19 cellular contexts compared by ENCODE assay signal in genomic region chr2:59176737-59177136, GRCh38.
A peak's percentile ranks its signal among the peaks of the same experiment; 100 is the strongest.
DNase-seq lines count a peak whose midpoint lies in the region; ATAC-seq and TF ChIP-seq lines count a peak whose summit lies in the region.
"Had no signal": no experiment of that assay in that cellular context is flagged by ENCODE, and none has a peak within 500 bp of the region (broad histone marks: within the 10 kb centered on the region; RNA-seq: fewer than 3 reads in every experiment).

No MANE protein-coding gene starts in this region.

- no peak overlapping the region for H3K4me3 ChIP-seq in effector memory CD4-positive, alpha-beta T cell (ENCODE audit: insufficient read depth, low read depth, low read length, poor library complexity, severe bottlenecking)
- H3K4me3 ChIP-seq: skin epidermis had no signal

- no peaks in the 10 kb centered on the region for H3K4me1 ChIP-seq in effector memory CD4-positive, alpha-beta T cell (ENCODE audit: control insufficient read depth, insufficient read depth, low read length, poor library complexity, severe bottlenecking)
- H3K4me1 ChIP-seq: parathyroid adenoma had no signal

- no peaks in the 10 kb centered on the region for H3K36me3 ChIP-seq in effector memory CD4-positive, alpha-beta T cell (ENCODE audit: control insufficient read depth, insufficient read depth, low read length)

- H3K9me3 ChIP-seq in effector memory CD4-positive, alpha-beta T cell (ENCODE audit: control insufficient read depth, low read length) = no peaks in the 10 kb centered on the region

- peak; percentile 13 for TF ChIP-seq CTCF in GM10266 (IDR thresholded peaks at IDR 0.05; ENCODE audit: control insufficient read depth, insufficient read depth, low read depth, missing control alignments)

- peak; percentile 63 for ATAC-seq in GM18907 (IDR thresholded peaks at IDR 0.05; ENCODE audit: unreplicated experiment)
- ATAC-seq: left ventricle myocardium superior had no signal

- no peak overlapping the region for H3K27ac ChIP-seq in effector memory CD4-positive, alpha-beta T cell (ENCODE audit: insufficient read depth, low read length, poor library complexity, severe bottlenecking)
- H3K27ac ChIP-seq: parathyroid adenoma, skin epidermis had no signal

- no peak for DNase-seq in GM10266 (ENCODE audit: extremely low spot score)
- DNase-seq in HT-29 (ENCODE audit: low spot score) = peak; percentile 40
- DNase-seq in SHP77 treated with DMSO at 0.1 percent for 48 hours (lab: John Stamatoyannopoulos, UW) = peak; percentile 27
- no peak for DNase-seq in effector memory CD4-positive, alpha-beta T cell
- no peak for DNase-seq in NCI-H2081 treated with DMSO at 0.1 percent for 48 hours (lab: John Stamatoyannopoulos, UW)
- DNase-seq in NCI-H1417 treated with DMSO at 0.1 percent for 48 hours (lab: John Stamatoyannopoulos, UW) = no peak
- DNase-seq in globus pallidus (ENCODE audit: low spot score) = no peak
- DNase-seq: activated CD4-positive, alpha-beta memory T cell treated with anti-CD3 and anti-CD28 coated beads for 36 hours; activated T-cell treated with anti-CD3 and anti-CD28 coated beads, Interleukin-2, amount 50 U/mL, for 48 hours; AML-193; central memory CD4-positive, alpha-beta T cell; DMS153; left ventricle myocardium superior; NCI-H1092; SIG-M5; stimulated activated naive CD4-positive, alpha-beta T cell treated with Interleukin-2 at 50 U/mL for 16 hours had no signal

- H3K27me3 ChIP-seq in effector memory CD4-positive, alpha-beta T cell (replicated peaks; ENCODE audit: control insufficient read depth, insufficient read depth, low read length, poor library complexity, severe bottlenecking) = no peaks in the 10 kb centered on the region

Comparison
In these comparisons a context has a peak if more than half of its experiments do, and no peak if none do; other contexts are left out.
1. DNase-seq: peak in HT-29 (single experiment) and SHP77 treated with DMSO at 0.1 percent for 48 hours (single experiment); none in GM10266 (single experiment), effector memory CD4-positive, alpha-beta T cell (0 of 3), NCI-H2081 treated with DMSO at 0.1 percent for 48 hours (single experiment), NCI-H1417 treated with DMSO at 0.1 percent for 48 hours (single experiment) and globus pallidus (single experiment).